1 cellular context compared by ENCODE assay signal in the genomic region with DNA sequence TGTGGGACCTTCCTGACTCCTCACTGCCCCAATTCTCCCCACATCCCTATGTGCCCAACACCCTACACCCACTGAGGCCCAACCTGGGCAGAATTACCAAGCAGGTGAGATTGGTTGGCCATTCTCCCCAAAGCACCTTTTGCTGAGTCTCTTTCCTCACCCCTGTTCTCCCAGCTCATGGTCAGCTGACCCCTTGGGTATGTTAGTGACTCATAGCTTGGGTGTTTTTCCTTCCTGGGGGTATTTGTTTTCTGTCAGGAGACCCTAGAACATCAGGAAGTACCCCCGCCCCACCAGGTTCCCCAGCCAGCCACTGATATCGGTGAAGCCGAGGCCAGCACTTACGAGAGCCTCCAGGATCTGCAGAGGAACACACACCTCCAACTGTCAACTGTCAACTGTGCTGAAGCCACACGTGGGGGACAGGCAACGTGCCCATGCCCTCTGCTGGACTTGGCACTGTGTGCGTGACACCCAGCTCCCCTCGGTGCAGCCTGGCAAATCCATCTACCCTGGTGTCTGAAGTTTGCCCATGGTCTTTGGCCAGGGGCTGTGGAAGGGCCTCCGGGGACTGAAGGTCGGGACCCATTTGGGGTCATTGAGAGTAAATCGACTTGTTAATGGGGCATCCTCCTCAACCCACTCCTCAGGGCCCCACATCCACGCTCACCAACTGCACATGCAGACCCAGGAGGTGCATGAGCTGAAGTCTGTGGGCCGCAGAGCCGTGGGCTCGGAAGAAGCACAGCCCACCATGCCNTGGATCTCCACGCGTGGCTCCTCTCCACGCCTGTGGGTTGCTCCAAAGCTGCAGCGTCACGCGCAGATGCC.
TF ChIP-seq lines count a peak whose summit lies in the region.

No MANE protein-coding gene starts in this region.

TF ChIP-seq in HepG2, 621 proteins besides CTCF, POLR2A, EP300 and RAD21:
- TF ChIP-seq NRL (CRISPR knock-in tag; IDR thresholded peaks at IDR 0.05; ENCODE audit: borderline replicate concordance) = 0 out of 2 replicates have a peak, but pooled peaks have one; percentile 24
- TF ChIP-seq, protein P1, sequence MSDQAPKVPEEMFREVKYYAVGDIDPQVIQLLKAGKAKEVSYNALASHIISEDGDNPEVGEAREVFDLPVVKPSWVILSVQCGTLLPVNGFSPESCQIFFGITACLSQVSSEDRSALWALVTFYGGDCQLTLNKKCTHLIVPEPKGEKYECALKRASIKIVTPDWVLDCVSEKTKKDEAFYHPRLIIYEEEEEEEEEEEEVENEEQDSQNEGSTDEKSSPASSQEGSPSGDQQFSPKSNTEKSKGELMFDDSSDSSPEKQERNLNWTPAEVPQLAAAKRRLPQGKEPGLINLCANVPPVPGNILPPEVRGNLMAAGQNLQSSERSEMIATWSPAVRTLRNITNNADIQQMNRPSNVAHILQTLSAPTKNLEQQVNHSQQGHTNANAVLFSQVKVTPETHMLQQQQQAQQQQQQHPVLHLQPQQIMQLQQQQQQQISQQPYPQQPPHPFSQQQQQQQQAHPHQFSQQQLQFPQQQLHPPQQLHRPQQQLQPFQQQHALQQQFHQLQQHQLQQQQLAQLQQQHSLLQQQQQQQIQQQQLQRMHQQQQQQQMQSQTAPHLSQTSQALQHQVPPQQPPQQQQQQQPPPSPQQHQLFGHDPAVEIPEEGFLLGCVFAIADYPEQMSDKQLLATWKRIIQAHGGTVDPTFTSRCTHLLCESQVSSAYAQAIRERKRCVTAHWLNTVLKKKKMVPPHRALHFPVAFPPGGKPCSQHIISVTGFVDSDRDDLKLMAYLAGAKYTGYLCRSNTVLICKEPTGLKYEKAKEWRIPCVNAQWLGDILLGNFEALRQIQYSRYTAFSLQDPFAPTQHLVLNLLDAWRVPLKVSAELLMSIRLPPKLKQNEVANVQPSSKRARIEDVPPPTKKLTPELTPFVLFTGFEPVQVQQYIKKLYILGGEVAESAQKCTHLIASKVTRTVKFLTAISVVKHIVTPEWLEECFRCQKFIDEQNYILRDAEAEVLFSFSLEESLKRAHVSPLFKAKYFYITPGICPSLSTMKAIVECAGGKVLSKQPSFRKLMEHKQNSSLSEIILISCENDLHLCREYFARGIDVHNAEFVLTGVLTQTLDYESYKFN (CRISPR knock-in tag; conservative IDR thresholded peaks at IDR 0.05) = no peak
